ENCODE assay signal across 2 cellular contexts in the genomic region with DNA sequence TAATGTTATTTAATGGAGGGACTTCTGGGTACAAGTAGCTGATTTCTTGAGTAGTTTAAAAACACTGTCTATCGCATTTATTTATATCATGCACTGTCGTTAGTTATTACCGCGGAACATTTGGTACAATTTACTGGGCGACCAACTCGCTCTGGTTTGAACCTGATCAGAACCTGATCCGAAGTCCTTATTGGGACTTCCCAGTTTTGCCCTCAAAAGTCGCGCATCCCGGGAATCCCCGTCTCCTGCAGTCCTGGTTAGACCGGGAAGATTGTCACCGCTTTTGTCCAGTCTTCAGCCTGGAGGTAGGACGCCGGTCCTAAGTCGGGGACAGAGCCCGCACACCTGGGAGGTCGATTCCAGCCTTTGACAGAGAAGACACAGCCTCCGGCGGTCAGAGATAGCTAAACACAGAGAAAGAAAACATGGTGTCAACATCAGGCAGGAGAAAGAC.
TF ChIP-seq lines count a peak whose summit lies in the region.

No MANE protein-coding gene starts in this region.

TF ChIP-seq in GM23338, 12 proteins besides CTCF, POLR2A, EP300 and RAD21 (continues in another document):
- TF ChIP-seq EZH2 (IDR thresholded peaks at IDR 0.05; ENCODE audit: low read depth, unreplicated experiment) = no peak
- TF ChIP-seq, protein P1, sequence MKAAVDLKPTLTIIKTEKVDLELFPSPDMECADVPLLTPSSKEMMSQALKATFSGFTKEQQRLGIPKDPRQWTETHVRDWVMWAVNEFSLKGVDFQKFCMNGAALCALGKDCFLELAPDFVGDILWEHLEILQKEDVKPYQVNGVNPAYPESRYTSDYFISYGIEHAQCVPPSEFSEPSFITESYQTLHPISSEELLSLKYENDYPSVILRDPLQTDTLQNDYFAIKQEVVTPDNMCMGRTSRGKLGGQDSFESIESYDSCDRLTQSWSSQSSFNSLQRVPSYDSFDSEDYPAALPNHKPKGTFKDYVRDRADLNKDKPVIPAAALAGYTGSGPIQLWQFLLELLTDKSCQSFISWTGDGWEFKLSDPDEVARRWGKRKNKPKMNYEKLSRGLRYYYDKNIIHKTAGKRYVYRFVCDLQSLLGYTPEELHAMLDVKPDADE (IDR thresholded peaks at IDR 0.05) = no peak
- no peak for TF ChIP-seq STAT1 (IDR thresholded peaks at IDR 0.05; ENCODE audit: unreplicated experiment)
- TF ChIP-seq, protein P2, sequence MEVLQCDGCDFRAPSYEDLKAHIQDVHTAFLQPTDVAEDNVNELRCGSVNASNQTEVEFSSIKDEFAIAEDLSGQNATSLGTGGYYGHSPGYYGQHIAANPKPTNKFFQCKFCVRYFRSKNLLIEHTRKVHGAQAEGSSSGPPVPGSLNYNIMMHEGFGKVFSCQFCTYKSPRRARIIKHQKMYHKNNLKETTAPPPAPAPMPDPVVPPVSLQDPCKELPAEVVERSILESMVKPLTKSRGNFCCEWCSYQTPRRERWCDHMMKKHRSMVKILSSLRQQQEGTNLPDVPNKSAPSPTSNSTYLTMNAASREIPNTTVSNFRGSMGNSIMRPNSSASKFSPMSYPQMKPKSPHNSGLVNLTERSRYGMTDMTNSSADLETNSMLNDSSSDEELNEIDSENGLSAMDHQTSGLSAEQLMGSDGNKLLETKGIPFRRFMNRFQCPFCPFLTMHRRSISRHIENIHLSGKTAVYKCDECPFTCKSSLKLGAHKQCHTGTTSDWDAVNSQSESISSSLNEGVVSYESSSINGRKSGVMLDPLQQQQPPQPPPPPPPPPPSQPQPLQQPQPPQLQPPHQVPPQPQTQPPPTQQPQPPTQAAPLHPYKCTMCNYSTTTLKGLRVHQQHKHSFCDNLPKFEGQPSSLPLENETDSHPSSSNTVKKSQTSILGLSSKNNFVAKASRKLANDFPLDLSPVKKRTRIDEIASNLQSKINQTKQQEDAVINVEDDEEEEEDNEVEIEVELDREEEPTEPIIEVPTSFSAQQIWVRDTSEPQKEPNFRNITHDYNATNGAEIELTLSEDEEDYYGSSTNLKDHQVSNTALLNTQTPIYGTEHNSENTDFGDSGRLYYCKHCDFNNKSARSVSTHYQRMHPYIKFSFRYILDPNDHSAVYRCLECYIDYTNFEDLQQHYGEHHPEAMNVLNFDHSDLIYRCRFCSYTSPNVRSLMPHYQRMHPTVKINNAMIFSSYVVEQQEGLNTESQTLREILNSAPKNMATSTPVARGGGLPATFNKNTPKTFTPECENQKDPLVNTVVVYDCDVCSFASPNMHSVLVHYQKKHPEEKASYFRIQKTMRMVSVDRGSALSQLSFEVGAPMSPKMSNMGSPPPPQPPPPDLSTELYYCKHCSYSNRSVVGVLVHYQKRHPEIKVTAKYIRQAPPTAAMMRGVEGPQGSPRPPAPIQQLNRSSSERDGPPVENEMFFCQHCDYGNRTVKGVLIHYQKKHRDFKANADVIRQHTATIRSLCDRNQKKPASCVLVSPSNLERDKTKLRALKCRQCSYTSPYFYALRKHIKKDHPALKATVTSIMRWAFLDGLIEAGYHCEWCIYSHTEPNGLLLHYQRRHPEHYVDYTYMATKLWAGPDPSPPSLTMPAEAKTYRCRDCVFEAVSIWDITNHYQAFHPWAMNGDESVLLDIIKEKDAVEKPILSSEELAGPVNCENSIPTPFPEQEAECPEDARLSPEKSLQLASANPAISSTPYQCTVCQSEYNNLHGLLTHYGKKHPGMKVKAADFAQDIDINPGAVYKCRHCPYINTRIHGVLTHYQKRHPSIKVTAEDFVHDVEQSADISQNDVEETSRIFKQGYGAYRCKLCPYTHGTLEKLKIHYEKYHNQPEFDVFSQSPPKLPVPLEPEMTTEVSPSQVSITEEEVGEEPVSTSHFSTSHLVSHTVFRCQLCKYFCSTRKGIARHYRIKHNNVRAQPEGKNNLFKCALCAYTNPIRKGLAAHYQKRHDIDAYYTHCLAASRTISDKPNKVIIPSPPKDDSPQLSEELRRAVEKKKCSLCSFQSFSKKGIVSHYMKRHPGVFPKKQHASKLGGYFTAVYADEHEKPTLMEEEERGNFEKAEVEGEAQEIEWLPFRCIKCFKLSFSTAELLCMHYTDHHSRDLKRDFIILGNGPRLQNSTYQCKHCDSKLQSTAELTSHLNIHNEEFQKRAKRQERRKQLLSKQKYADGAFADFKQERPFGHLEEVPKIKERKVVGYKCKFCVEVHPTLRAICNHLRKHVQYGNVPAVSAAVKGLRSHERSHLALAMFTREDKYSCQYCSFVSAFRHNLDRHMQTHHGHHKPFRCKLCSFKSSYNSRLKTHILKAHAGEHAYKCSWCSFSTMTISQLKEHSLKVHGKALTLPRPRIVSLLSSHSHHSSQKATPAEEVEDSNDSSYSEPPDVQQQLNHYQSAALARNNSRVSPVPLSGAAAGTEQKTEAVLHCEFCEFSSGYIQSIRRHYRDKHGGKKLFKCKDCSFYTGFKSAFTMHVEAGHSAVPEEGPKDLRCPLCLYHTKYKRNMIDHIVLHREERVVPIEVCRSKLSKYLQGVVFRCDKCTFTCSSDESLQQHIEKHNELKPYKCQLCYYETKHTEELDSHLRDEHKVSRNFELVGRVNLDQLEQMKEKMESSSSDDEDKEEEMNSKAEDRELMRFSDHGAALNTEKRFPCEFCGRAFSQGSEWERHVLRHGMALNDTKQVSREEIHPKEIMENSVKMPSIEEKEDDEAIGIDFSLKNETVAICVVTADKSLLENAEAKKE (CRISPR knock-in tag; IDR thresholded peaks at IDR 0.05) = no peak
- no peak for TF ChIP-seq CREB1 (CRISPR knock-in tag; IDR thresholded peaks at IDR 0.05; ENCODE audit: low read depth)
- no peak for TF ChIP-seq NANOG (IDR thresholded peaks at IDR 0.05; ENCODE audit: borderline replicate concordance)
- TF ChIP-seq EZH2phosphoT487 (IDR thresholded peaks at IDR 0.05; ENCODE audit: unreplicated experiment) = no peak
- TF ChIP-seq JUNB (IDR thresholded peaks at IDR 0.05; ENCODE audit: unreplicated experiment) = no peak
- TF ChIP-seq POLR2AphosphoS5 (IDR thresholded peaks at IDR 0.05; ENCODE audit: low read depth) = no peak
- no peak for TF ChIP-seq ZNF114 (CRISPR knock-in tag; IDR thresholded peaks at IDR 0.05)

TF ChIP-seq in HepG2, 621 proteins besides CTCF, POLR2A, EP300 and RAD21:
- TF ChIP-seq, protein P3, sequence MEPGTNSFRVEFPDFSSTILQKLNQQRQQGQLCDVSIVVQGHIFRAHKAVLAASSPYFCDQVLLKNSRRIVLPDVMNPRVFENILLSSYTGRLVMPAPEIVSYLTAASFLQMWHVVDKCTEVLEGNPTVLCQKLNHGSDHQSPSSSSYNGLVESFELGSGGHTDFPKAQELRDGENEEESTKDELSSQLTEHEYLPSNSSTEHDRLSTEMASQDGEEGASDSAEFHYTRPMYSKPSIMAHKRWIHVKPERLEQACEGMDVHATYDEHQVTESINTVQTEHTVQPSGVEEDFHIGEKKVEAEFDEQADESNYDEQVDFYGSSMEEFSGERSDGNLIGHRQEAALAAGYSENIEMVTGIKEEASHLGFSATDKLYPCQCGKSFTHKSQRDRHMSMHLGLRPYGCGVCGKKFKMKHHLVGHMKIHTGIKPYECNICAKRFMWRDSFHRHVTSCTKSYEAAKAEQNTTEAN (CRISPR knock-in tag; conservative IDR thresholded peaks at IDR 0.05) = no peak
- TF ChIP-seq ZSCAN21 (CRISPR knock-in tag; IDR thresholded peaks at IDR 0.05; ENCODE audit: borderline replicate concordance) (0 out of 2 replicates have a peak, but pooled peaks have one; percentile 0), KDM2A (CRISPR knock-in tag; IDR thresholded peaks at IDR 0.05; ENCODE audit: borderline replicate concordance, low read depth) (no peak), MAFK (conservative IDR thresholded peaks at IDR 0.05 in 1 of 2, IDR thresholded peaks at IDR 0.05 in 1 of 2; ENCODE audit: low read length in 2 of 2) (no peak), TGIF2 (CRISPR knock-in tag; IDR thresholded peaks at IDR 0.05) (peak; percentile 32; the same call in 1 of the 2 replicates), ZNF780A (CRISPR knock-in tag; IDR thresholded peaks at IDR 0.05) (no peak), KDM5A (IDR thresholded peaks at IDR 0.05; ENCODE audit: borderline replicate concordance, low read length) (peak; percentile 21; the same call in 1 of the 2 replicates)
- TF ChIP-seq, protein P4, sequence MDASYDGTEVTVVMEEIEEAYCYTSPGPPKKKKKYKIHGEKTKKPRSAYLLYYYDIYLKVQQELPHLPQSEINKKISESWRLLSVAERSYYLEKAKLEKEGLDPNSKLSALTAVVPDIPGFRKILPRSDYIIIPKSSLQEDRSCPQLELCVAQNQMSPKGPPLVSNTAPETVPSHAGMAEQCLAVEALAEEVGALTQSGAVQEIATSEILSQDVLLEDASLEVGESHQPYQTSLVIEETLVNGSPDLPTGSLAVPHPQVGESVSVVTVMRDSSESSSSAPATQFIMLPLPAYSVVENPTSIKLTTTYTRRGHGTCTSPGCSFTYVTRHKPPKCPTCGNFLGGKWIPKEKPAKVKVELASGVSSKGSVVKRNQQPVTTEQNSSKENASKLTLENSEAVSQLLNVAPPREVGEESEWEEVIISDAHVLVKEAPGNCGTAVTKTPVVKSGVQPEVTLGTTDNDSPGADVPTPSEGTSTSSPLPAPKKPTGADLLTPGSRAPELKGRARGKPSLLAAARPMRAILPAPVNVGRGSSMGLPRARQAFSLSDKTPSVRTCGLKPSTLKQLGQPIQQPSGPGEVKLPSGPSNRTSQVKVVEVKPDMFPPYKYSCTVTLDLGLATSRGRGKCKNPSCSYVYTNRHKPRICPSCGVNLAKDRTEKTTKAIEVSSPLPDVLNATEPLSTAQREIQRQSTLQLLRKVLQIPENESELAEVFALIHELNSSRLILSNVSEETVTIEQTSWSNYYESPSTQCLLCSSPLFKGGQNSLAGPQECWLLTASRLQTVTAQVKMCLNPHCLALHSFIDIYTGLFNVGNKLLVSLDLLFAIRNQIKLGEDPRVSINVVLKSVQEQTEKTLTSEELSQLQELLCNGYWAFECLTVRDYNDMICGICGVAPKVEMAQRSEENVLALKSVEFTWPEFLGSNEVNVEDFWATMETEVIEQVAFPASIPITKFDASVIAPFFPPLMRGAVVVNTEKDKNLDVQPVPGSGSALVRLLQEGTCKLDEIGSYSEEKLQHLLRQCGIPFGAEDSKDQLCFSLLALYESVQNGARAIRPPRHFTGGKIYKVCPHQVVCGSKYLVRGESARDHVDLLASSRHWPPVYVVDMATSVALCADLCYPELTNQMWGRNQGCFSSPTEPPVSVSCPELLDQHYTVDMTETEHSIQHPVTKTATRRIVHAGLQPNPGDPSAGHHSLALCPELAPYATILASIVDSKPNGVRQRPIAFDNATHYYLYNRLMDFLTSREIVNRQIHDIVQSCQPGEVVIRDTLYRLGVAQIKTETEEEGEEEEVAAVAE (CRISPR knock-in tag; IDR thresholded peaks at IDR 0.05; ENCODE audit: borderline replicate concordance) = 0 out of 2 replicates have a peak, but pooled peaks have one; percentile 17
- TF ChIP-seq, protein P5, sequence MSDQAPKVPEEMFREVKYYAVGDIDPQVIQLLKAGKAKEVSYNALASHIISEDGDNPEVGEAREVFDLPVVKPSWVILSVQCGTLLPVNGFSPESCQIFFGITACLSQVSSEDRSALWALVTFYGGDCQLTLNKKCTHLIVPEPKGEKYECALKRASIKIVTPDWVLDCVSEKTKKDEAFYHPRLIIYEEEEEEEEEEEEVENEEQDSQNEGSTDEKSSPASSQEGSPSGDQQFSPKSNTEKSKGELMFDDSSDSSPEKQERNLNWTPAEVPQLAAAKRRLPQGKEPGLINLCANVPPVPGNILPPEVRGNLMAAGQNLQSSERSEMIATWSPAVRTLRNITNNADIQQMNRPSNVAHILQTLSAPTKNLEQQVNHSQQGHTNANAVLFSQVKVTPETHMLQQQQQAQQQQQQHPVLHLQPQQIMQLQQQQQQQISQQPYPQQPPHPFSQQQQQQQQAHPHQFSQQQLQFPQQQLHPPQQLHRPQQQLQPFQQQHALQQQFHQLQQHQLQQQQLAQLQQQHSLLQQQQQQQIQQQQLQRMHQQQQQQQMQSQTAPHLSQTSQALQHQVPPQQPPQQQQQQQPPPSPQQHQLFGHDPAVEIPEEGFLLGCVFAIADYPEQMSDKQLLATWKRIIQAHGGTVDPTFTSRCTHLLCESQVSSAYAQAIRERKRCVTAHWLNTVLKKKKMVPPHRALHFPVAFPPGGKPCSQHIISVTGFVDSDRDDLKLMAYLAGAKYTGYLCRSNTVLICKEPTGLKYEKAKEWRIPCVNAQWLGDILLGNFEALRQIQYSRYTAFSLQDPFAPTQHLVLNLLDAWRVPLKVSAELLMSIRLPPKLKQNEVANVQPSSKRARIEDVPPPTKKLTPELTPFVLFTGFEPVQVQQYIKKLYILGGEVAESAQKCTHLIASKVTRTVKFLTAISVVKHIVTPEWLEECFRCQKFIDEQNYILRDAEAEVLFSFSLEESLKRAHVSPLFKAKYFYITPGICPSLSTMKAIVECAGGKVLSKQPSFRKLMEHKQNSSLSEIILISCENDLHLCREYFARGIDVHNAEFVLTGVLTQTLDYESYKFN (CRISPR knock-in tag; conservative IDR thresholded peaks at IDR 0.05) = no peak
- TF ChIP-seq, protein P6, sequence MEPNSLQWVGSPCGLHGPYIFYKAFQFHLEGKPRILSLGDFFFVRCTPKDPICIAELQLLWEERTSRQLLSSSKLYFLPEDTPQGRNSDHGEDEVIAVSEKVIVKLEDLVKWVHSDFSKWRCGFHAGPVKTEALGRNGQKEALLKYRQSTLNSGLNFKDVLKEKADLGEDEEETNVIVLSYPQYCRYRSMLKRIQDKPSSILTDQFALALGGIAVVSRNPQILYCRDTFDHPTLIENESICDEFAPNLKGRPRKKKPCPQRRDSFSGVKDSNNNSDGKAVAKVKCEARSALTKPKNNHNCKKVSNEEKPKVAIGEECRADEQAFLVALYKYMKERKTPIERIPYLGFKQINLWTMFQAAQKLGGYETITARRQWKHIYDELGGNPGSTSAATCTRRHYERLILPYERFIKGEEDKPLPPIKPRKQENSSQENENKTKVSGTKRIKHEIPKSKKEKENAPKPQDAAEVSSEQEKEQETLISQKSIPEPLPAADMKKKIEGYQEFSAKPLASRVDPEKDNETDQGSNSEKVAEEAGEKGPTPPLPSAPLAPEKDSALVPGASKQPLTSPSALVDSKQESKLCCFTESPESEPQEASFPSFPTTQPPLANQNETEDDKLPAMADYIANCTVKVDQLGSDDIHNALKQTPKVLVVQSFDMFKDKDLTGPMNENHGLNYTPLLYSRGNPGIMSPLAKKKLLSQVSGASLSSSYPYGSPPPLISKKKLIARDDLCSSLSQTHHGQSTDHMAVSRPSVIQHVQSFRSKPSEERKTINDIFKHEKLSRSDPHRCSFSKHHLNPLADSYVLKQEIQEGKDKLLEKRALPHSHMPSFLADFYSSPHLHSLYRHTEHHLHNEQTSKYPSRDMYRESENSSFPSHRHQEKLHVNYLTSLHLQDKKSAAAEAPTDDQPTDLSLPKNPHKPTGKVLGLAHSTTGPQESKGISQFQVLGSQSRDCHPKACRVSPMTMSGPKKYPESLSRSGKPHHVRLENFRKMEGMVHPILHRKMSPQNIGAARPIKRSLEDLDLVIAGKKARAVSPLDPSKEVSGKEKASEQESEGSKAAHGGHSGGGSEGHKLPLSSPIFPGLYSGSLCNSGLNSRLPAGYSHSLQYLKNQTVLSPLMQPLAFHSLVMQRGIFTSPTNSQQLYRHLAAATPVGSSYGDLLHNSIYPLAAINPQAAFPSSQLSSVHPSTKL (CRISPR knock-in tag; IDR thresholded peaks at IDR 0.05) = 0 out of 2 replicates have a peak, but pooled peaks have one; percentile 0
